1 cellular context compared by ENCODE assay signal in genomic region chr4:3013323-3013722, GRCh38.
TF ChIP-seq lines count a peak whose summit lies in the region.

No MANE protein-coding gene starts in this region.

TF ChIP-seq in GM12878, 131 proteins besides CTCF, POLR2A, EP300 and RAD21:
- no peak for TF ChIP-seq SMAD1 (IDR thresholded peaks at IDR 0.05; ENCODE audit: low read depth, partially characterized antibody)
- no peak for TF ChIP-seq RBBP5 (conservative IDR thresholded peaks at IDR 0.05)
